ENCODE assay signal across 18 cellular contexts in the genomic region with DNA sequence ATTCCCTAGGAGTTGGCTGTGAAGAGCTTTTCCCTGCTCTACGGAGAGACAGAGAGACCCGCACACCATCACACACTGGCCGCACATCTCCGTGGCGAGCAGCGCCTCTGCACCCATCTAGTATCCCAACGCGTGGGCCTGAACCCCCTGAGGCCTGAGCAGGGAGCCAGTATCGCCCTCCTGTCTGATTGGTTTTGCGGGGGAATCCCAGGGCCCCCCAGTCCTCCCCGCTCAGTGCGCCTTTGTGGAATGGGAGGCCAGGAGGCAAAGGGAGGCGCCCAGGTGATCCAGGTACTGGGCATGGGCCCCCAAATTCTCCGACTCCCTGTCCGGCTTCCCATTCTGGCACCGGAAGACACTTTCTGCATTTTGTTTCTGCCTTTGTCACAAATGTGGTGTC.
DNase-seq lines count a peak whose midpoint lies in the region; ATAC-seq and TF ChIP-seq lines count a peak whose summit lies in the region.
"Had no signal": no experiment of that assay in that cellular context is flagged by ENCODE, and none has a peak within 500 bp of the region (broad histone marks: within the 10 kb centered on the region; RNA-seq: fewer than 3 reads in every experiment).

No MANE protein-coding gene starts in this region.

- no peak overlapping the region for H2BK120ac ChIP-seq in neuronal stem cell (ENCODE audit: low read depth, low read length)

- DNase-seq in activated effector memory CD4-positive, alpha-beta T cell treated with anti-CD3 and anti-CD28 coated beads, Interleukin-2, amount 50 U/mL, for 16 hours = peak; percentile 41
- DNase-seq in activated effector memory CD4-positive, alpha-beta T cell treated with Interleukin-2 at 50 U/mL for 16 hours = no peak
- no peak for DNase-seq in neuronal stem cell (ENCODE audit: low spot score)
- peak; percentile 38 for DNase-seq in upper lobe of right lung
- no peak for DNase-seq in stimulated activated CD4-positive, alpha-beta T cell treated with anti-CD3 and anti-CD28 coated beads, Interleukin-1b, Interleukin-23, amount 100 ng/mL, for 48 hours
- DNase-seq: CD4-positive, CD25-positive, alpha-beta regulatory T cell; CD8-positive, alpha-beta T cell; DMS 273 treated with DMSO at 0.1 percent for 48 hours; DMS79; EL; GDM1; GM23248; HCEC 1CT had no signal

- peak overlapping the region; percentile 83 for H3K14ac ChIP-seq in neuronal stem cell (ENCODE audit: low read length)

- H4K8ac ChIP-seq in neuronal stem cell (ENCODE audit: low read depth, low read length) = no peak overlapping the region

- H3K27ac ChIP-seq in neuronal stem cell (replicated peaks; ENCODE audit: low read length) (no peak overlapping the region), upper lobe of right lung (no peak overlapping the region)
- H3K27ac ChIP-seq: 22Rv1, BLaER1, C4-2B, GM23248 had no signal

- H2BK12ac ChIP-seq in neuronal stem cell (ENCODE audit: low read length) = no peak overlapping the region

- H3K4me1 ChIP-seq in neuronal stem cell (ENCODE audit: control insufficient read depth in 2 of 2, insufficient read depth in 1 of 2, low read depth in 1 of 2, low read length in 2 of 2) (peaks cover 0 to 6% of the 10 kb centered on the region in 2 donors), upper lobe of right lung (no peaks in the 10 kb centered on the region)

- no peak overlapping the region for H2AFZ ChIP-seq in neuronal stem cell (ENCODE audit: low read length)
- H2AFZ ChIP-seq: GM23248 had no signal

- intact Hi-C loops in upper lobe of right lung (cut with DNase I) = no loop called here

- H3K36me3 ChIP-seq in neuronal stem cell (replicated peaks in 1 of 2; ENCODE audit: control insufficient read depth in 2 of 2, insufficient read depth in 2 of 2, low read length in 2 of 2) (no peaks in the 10 kb centered on the region), upper lobe of right lung (no peaks in the 10 kb centered on the region)
- H3K36me3 ChIP-seq: BLaER1 had no signal

- H3K9ac ChIP-seq in neuronal stem cell (ENCODE audit: low read depth, low read length, poor library complexity) = no peak overlapping the region
- H3K9ac ChIP-seq: BLaER1, GM23248 had no signal

- H3K79me1 ChIP-seq in neuronal stem cell (ENCODE audit: low read depth, low read length) = no peaks in the 10 kb centered on the region

- WGBS in neuronal stem cell (ENCODE audit: extremely low coverage in 2 of 2, insufficient read length in 2 of 2, insufficient replicate concordance in 1 of 2), 2 donors = no CpG with 5 or more reads among the region's 16 CpGs

- H3K27me3 ChIP-seq in neuronal stem cell (ENCODE audit: control insufficient read depth in 3 of 3, insufficient read depth in 3 of 3, low read depth in 1 of 3, low read length in 3 of 3) = no peaks in the 10 kb centered on the region
- H3K27me3 ChIP-seq in upper lobe of right lung = no peaks in the 10 kb centered on the region
- H3K27me3 ChIP-seq: BLaER1 had no signal

- no peak overlapping the region for H3K23ac ChIP-seq in neuronal stem cell (ENCODE audit: low read depth, low read length, poor library complexity)

- H3K4ac ChIP-seq in neuronal stem cell (ENCODE audit: low read length) = no peak overlapping the region

- H3K4me3 ChIP-seq in neuronal stem cell (ENCODE audit: low read length in 2 of 2) (no peak overlapping the region), upper lobe of right lung (no peak overlapping the region)
- H3K4me3 ChIP-seq: BLaER1, GM12878, GM23248 had no signal

- no peak overlapping the region for H3K4me2 ChIP-seq in neuronal stem cell (ENCODE audit: insufficient read depth, low read length, poor library complexity, severe bottlenecking)
- H3K4me2 ChIP-seq: BLaER1 had no signal

- H3K18ac ChIP-seq in neuronal stem cell (ENCODE audit: low read length) = no peak overlapping the region

- TF ChIP-seq CTCF in upper lobe of right lung (IDR thresholded peaks at IDR 0.05) = no peak

- H2BK15ac ChIP-seq in neuronal stem cell (ENCODE audit: low read length) = peak overlapping the region; percentile 44

- H3K9me3 ChIP-seq in neuronal stem cell (replicated peaks in 1 of 2; ENCODE audit: control insufficient read depth in 2 of 2, insufficient read depth in 1 of 2, low read depth in 1 of 2, low read length in 2 of 2) (no peaks in the 10 kb centered on the region), upper lobe of right lung (no peaks in the 10 kb centered on the region)
- H3K9me3 ChIP-seq: BLaER1 had no signal

- H2AK5ac ChIP-seq in neuronal stem cell (ENCODE audit: low read depth, low read length) = peak overlapping the region; percentile 8

- ATAC-seq in upper lobe of right lung (no peak), SK-N-SH treated with all-trans-retinoic acid at 6 μM for 48 hours (no peak)
- ATAC-seq: CD8-positive, alpha-beta T cell; GM12878 had no signal

- no peak overlapping the region for H4K91ac ChIP-seq in neuronal stem cell (ENCODE audit: low read depth, low read length, poor library complexity)

- no peak overlapping the region for H2BK5ac ChIP-seq in neuronal stem cell (ENCODE audit: low read length)

TF ChIP-seq in SK-N-SH treated with all-trans-retinoic acid at 6 μM for 48 hours, 23 proteins besides CTCF, POLR2A, EP300 and RAD21:
- TF ChIP-seq ZFP30 (CRISPR knock-in tag; IDR thresholded peaks at IDR 0.05) (no peak), ZNF70 (CRISPR knock-in tag; IDR thresholded peaks at IDR 0.05) (no peak)

Comparison
In these comparisons a context has a peak if more than half of its experiments do, and no peak if none do; other contexts are left out.
1. DNase-seq: peak in activated effector memory CD4-positive, alpha-beta T cell treated with anti-CD3 and anti-CD28 coated beads, Interleukin-2, amount 50 U/mL, for 16 hours (single experiment) and upper lobe of right lung (single experiment); none in activated effector memory CD4-positive, alpha-beta T cell treated with Interleukin-2 at 50 U/mL for 16 hours (single experiment), neuronal stem cell (single experiment) and stimulated activated CD4-positive, alpha-beta T cell treated with anti-CD3 and anti-CD28 coated beads, Interleukin-1b, Interleukin-23, amount 100 ng/mL, for 48 hours (single experiment).